Comparison of ENCODE assay signal across 9 cellular contexts in the genomic region with DNA sequence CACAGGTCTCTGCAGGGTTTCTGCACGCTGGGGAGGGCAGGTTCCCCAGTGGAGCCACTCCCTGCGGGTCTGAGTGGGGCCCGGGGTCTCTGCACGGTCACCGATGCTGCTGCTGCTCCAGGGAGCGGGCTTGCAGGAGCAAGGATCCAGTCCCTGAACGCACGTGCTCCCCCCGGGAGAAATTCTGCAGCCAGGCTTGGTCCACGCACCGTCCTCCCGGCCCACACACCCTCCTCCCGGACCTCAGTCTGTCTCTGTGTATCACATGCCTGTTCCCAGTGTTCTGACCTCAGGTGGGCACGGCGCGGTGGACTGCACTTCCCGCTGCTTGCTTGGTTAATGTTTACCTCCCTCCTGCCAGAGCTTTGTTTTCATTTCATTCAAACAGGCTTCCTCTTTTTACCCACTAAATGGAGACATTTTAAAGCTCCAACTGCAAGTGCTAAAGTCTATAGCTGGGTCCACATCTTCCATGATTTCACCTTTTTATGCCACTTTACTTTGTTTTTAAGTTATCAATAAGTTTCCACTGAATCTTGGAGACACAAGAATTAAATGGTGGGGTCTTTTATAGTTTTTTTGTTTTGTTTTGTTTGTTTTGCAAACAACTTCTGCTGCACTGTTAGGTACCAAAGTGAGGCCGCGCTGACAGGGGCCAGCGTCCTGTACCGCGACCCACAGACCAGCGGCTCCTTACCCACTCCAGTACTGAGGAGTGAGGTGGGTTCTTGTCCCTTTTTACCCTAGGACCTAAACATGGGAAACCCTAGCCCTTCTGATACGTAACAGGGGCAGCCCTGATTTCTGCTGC.
DNase-seq lines count a peak whose midpoint lies in the region; ATAC-seq, FAIRE-seq and TF ChIP-seq lines count a peak whose summit lies in the region.
"Had no signal": no experiment of that assay in that cellular context is flagged by ENCODE, and none has a peak within 500 bp of the region (broad histone marks: within the 10 kb centered on the region; RNA-seq: fewer than 3 reads in every experiment).

No MANE protein-coding gene starts in this region.

- TF ChIP-seq POLR2A in stomach (IDR thresholded peaks at IDR 0.05) = no peak

- H3K4me3 ChIP-seq in right atrium auricular region (no peak overlapping the region), kidney (ENCODE audit: low read length in 2 of 2) (peak overlapping the region in 1 of 2 donors; percentile 33), stomach (peak overlapping the region in 1 of 4 donors; percentile 62)

- H3K27me3 ChIP-seq in right atrium auricular region (no peaks in the 10 kb centered on the region), stomach (peaks cover 0 to 43% (median 28%) of the 10 kb centered on the region in 3 donors)

- peak; percentile 3 for FAIRE-seq in kidney (lab: Jason Lieb, UNC)

- no peak for TF ChIP-seq EP300 in stomach (IDR thresholded peaks at IDR 0.05)

- WGBS in stomach, 5 donors = 12 to 27% (median 19%) methylated on average over 22 to 24 of the region's 24 CpGs

- DNase-seq in Right ventricle myocardium inferior (ENCODE audit: missing footprints) = peak; percentile 35
- no peak for DNase-seq in right atrium auricular region (ENCODE audit: low spot score)
- DNase-seq in NCI-H748 (lab: John Stamatoyannopoulos, UW; ENCODE audit: unreplicated experiment) = peak; percentile 72
- peak; percentile 93 for DNase-seq in kidney
- peak; percentile 61 for DNase-seq in stomach
- no peak for DNase-seq in NCI-H1694 (lab: John Stamatoyannopoulos, UW)
- no peak for DNase-seq in inferior parietal cortex (ENCODE audit: extremely low spot score)
- DNase-seq: NCI-H187 treated with DMSO at 0.1 percent for 48 hours had no signal

- H3K4me1 ChIP-seq in right atrium auricular region (peaks cover 0 to 31% of the 10 kb centered on the region in 2 donors), kidney (ENCODE audit: control insufficient read depth in 1 of 2, insufficient read depth in 1 of 2, low read depth in 1 of 2, low read length in 2 of 2) (peaks cover 18 to 27% of the 10 kb centered on the region in 2 donors), stomach (peaks cover 29 to 38% (median 33%) of the 10 kb centered on the region in 4 donors)

- no peaks in the 10 kb centered on the region for H3K9me3 ChIP-seq in right atrium auricular region
- H3K9me3 ChIP-seq in kidney (ENCODE audit: control insufficient read depth in 1 of 2, low read length in 2 of 2) = no peaks in the 10 kb centered on the region
- H3K9me3 ChIP-seq in stomach = no peaks in the 10 kb centered on the region

- TF ChIP-seq CTCF in right atrium auricular region (IDR thresholded peaks at IDR 0.05) (no peak), kidney (IDR thresholded peaks at IDR 0.05; ENCODE audit: borderline replicate concordance, extremely low read depth, insufficient read depth) (no peak), stomach (IDR thresholded peaks at IDR 0.05) (peak in 1 of 7 experiments; percentile 5)

- intact Hi-C loops in Right ventricle myocardium inferior (cut with DNase I) = no loop called here
- intact Hi-C loops in kidney (cut with DNase I) = no loop called here
- intact Hi-C loops in stomach (cut with DNase I; ENCODE audit: low total_unique reads) = no loop called here

- peak overlapping the region in 1 of 2 donors; percentile 48 for H3K9ac ChIP-seq in kidney (ENCODE audit: low read length in 2 of 2)

- ATAC-seq in Right ventricle myocardium inferior (no peak), HG03095 (IDR thresholded peaks at IDR 0.05; ENCODE audit: unreplicated experiment) (no peak)

- H3K27ac ChIP-seq in right atrium auricular region (no peak overlapping the region), kidney (ENCODE audit: low read depth in 2 of 2, low read length in 2 of 2) (peak overlapping the region; percentile 92 to 95), stomach (peak overlapping the region; percentile 70 to 83 (median 74))

- no peaks in the 10 kb centered on the region for H3K36me3 ChIP-seq in right atrium auricular region
- no peaks in the 10 kb centered on the region for H3K36me3 ChIP-seq in kidney (ENCODE audit: control insufficient read depth in 1 of 2, insufficient read depth in 2 of 2, low read length in 2 of 2)
- H3K36me3 ChIP-seq in stomach = no peaks in the 10 kb centered on the region

Comparison
In these comparisons a context has a peak if more than half of its experiments do, and no peak if none do; other contexts are left out.
1. DNase-seq: peak in Right ventricle myocardium inferior (single experiment), NCI-H748 (single experiment), kidney (single experiment) and stomach (single experiment); none in right atrium auricular region (single experiment), NCI-H1694 (single experiment) and inferior parietal cortex (single experiment).
2. H3K27ac ChIP-seq: peak in kidney (2 of 2) and stomach (5 of 5); none in right atrium auricular region (0 of 2).